1 cellular context compared by ENCODE assay signal in genomic region chr1:16324456-16324890, GRCh38.
TF ChIP-seq lines count a peak whose summit lies in the region.

No MANE protein-coding gene starts in this region.

TF ChIP-seq in HEK293, 187 proteins besides CTCF, POLR2A, EP300 and RAD21 (continued from another document):
- TF ChIP-seq ZNF221 (tag by site-specific recombination; IDR thresholded peaks at IDR 0.05; ENCODE audit: borderline replicate concordance) (no peak), ZNF792 (tag by site-specific recombination; IDR thresholded peaks at IDR 0.05) (no peak), KLF7 (tag by site-specific recombination; IDR thresholded peaks at IDR 0.05; ENCODE audit: borderline replicate concordance) (no peak), ZFP41 (tag by site-specific recombination; IDR thresholded peaks at IDR 0.05; ENCODE audit: borderline replicate concordance) (no peak), ZNF580 (tag by site-specific recombination; IDR thresholded peaks at IDR 0.05) (no peak), TRIM28 (IDR thresholded peaks at IDR 0.05; ENCODE audit: borderline replicate concordance, low read length) (no peak; the same call in 1 of the 2 replicates), MYNN (tag by site-specific recombination; IDR thresholded peaks at IDR 0.05; ENCODE audit: borderline replicate concordance) (no peak), ZBTB10 (tag by site-specific recombination; IDR thresholded peaks at IDR 0.05) (no peak)
